18 cellular contexts compared by ENCODE assay signal in the genomic region with DNA sequence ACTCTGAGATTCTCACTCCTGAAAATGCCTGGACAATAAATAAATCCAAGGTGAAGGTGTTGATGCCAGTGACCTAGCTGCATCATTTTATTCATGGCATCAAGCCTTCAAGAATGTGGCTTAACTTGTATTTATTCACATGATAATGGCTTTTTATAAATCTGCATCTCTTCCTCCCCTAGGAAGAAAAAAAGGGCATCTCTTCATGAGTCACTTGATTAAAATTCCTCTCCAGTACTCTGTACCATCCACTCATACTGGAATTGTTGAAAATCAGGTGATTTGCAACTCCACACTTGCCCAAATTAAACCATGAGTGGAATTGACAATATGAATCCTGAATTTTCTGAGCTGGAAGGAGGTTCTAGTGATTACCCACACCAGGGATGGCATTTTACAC. TPM values are rescaled to one million over a fixed set of nuclear protein-coding genes. Genes with fewer than 3 reads are reported as not detected.
DNase-seq lines count a peak whose midpoint lies in the region; ATAC-seq and TF ChIP-seq lines count a peak whose summit lies in the region.
"Had no signal": no experiment of that assay in that cellular context is flagged by ENCODE, and none has a peak within 500 bp of the region (broad histone marks: within the 10 kb centered on the region; RNA-seq: fewer than 3 reads in every experiment).

No MANE protein-coding gene starts in this region.

- H4K20me1 ChIP-seq in PC-3 (ENCODE audit: low read length): no peaks in the 10 kb centered on the region
- no peaks in the 10 kb centered on the region for H4K20me1 ChIP-seq in H9 (ENCODE audit: control insufficient read depth, insufficient read depth, insufficient read length)

- no peak overlapping the region for H4K5ac ChIP-seq in H9 (ENCODE audit: insufficient read length, low read depth, low read length)

- H2AK5ac ChIP-seq in H9 (ENCODE audit: insufficient read length, low read length): no peak overlapping the region

- no peak overlapping the region for H3K4me3 ChIP-seq in PC-3 (ENCODE audit: low read length)
- H3K4me3 ChIP-seq: Peyer's patch had no signal

- no peak overlapping the region for H3K4ac ChIP-seq in H9 (ENCODE audit: low read depth, low read length)

- no peak overlapping the region for H4K91ac ChIP-seq in H9 (ENCODE audit: insufficient read length, low read depth, low read length)

- H3K4me3 Mint-ChIP-seq in brain (peak overlapping the region in 1 of 5 experiments; percentile 63), H9 (no peak overlapping the region)
- H3K4me3 Mint-ChIP-seq: CD8-positive, alpha-beta T cell had no signal

- H3K79me1 ChIP-seq in H9 (ENCODE audit: insufficient read depth, low read depth, low read length, poor library complexity, severe bottlenecking): no peaks in the 10 kb centered on the region

- ATAC-seq in PC-3: no peak
- no peak for ATAC-seq in HG03139 (IDR thresholded peaks at IDR 0.05; ENCODE audit: unreplicated experiment)
- ATAC-seq: CD8-positive, alpha-beta T cell had no signal

- no peaks in the 10 kb centered on the region for H3F3A ChIP-seq in PC-3 (ENCODE audit: low read length, unreplicated experiment)

- no peak overlapping the region for H3K18ac ChIP-seq in H9 (ENCODE audit: insufficient read length, low read depth, low read length)

- H2BK120ac ChIP-seq in H9 (ENCODE audit: low read depth, low read length, poor library complexity, severe bottlenecking): no peak overlapping the region

- H3K4me1 ChIP-seq in PC-3 (ENCODE audit: insufficient read depth, low read length) (no peaks in the 10 kb centered on the region), H9 (ENCODE audit: insufficient read depth, low read length) (peaks cover 4% of the 10 kb centered on the region; the same call in 1 of the 2 replicates)
- H3K4me1 ChIP-seq: Peyer's patch had no signal

- no peaks in the 10 kb centered on the region for H3K36me3 ChIP-seq in PC-3 (ENCODE audit: low read depth, low read length)

- no TSS peak for BruUV-seq in PC-3 (replicated peaks; lab: Mats Ljungman, UMichigan)

- DNase-seq in PC-3: peak; percentile 16
- peak; percentile 36 for DNase-seq in kidney tubule cell (ENCODE audit: low spot score)
- DNase-seq in ureter (ENCODE audit: low spot score): peak; percentile 1
- no peak for DNase-seq in H9
- DNase-seq in NCI-H82 treated with DMSO at 0.1 percent for 48 hours (lab: John Stamatoyannopoulos, UW; ENCODE audit: unreplicated experiment): no peak
- DNase-seq: CD8-positive, alpha-beta T cell; DMS79 treated with DMSO at 0.1 percent for 48 hours; KBM-7; NCI-H1930; NCI-H2171 treated with DMSO at 0.1 percent for 48 hours; NCI-H774; SIG-M5 had no signal

- H3K79me2 ChIP-seq in PC-3 (ENCODE audit: low read length) (no peaks in the 10 kb centered on the region), H9 (ENCODE audit: insufficient read depth, low read length) (no peaks in the 10 kb centered on the region)

- CTCF ChIA-PET in PC-3 (lab: Charles Lee): no interaction called here

- H2BK20ac ChIP-seq in H9 (ENCODE audit: low read depth, low read length, poor library complexity, severe bottlenecking): no peak overlapping the region

- H3K9me3 ChIP-seq in PC-3 (ENCODE audit: low read length) (no peaks in the 10 kb centered on the region), H9 (ENCODE audit: control insufficient read depth, low read depth, low read length) (no peaks in the 10 kb centered on the region)
- H3K9me3 ChIP-seq: Peyer's patch had no signal

- H2AFZ ChIP-seq in PC-3 (ENCODE audit: low read length) (no peak overlapping the region), H9 (ENCODE audit: low read length) (no peak overlapping the region)

- H3K27ac Mint-ChIP-seq in brain: peak overlapping the region in 3 of 5 experiments; percentile 82 to 94 (median 88)
- H3K27ac Mint-ChIP-seq in H9: no peak overlapping the region
- H3K27ac Mint-ChIP-seq: CD8-positive, alpha-beta T cell had no signal

- H4K8ac ChIP-seq in H9 (replicated peaks; ENCODE audit: insufficient read length, low read depth, low read length): no peak overlapping the region

- POLR2A ChIA-PET in PC-3 (lab: Charles Lee; ENCODE audit: unreplicated experiment): no interaction called here

- no peak overlapping the region for H3K27ac ChIP-seq in PC-3 (ENCODE audit: low read length)
- H3K27ac ChIP-seq in H9 (ENCODE audit: insufficient read length, low read depth, low read length): no peak overlapping the region
- H3K27ac ChIP-seq: Peyer's patch had no signal

- no peaks in the 10 kb centered on the region for H3K9me2 ChIP-seq in PC-3 (replicated peaks; ENCODE audit: low read length)

- H3K27me3 Mint-ChIP-seq in brain (peaks cover 75% of the 10 kb centered on the region), H9 (ENCODE audit: low read depth) (peaks cover 4% of the 10 kb centered on the region)

- no peak overlapping the region for H3K14ac ChIP-seq in H9 (ENCODE audit: insufficient read depth, low read length)

- no peak overlapping the region for H2BK15ac ChIP-seq in H9 (ENCODE audit: low read depth, low read length)

- no peaks in the 10 kb centered on the region for H3K27me3 ChIP-seq in PC-3 (ENCODE audit: low read length)
- no peaks in the 10 kb centered on the region for H3K27me3 ChIP-seq in H9 (ENCODE audit: insufficient read depth, low read length)
- H3K27me3 ChIP-seq: Peyer's patch had no signal

- H3K36me3 Mint-ChIP-seq in brain (peaks cover 11% of the 10 kb centered on the region), H9 (ENCODE audit: insufficient read depth in 1 of 3, low read depth in 3 of 3) (no peaks in the 10 kb centered on the region)
- H3K36me3 Mint-ChIP-seq: CD8-positive, alpha-beta T cell had no signal

- TF ChIP-seq CTCF in PC-3 (conservative IDR thresholded peaks at IDR 0.05; ENCODE audit: low read depth, low read length) (no peak), brain (conservative IDR thresholded peaks at IDR 0.05) (no peak), H9 (conservative IDR thresholded peaks at IDR 0.05) (no peak)

- no peak overlapping the region for H3T11ph ChIP-seq in H9 (ENCODE audit: low read length)

- H3K56ac ChIP-seq in H9 (ENCODE audit: insufficient read length, low read depth, low read length): no peak overlapping the region

- H2BK5ac ChIP-seq in H9 (ENCODE audit: insufficient read length, low read length): no peak overlapping the region

- peaks cover 46% of the 10 kb centered on the region for H3K4me1 Mint-ChIP-seq in brain
- peaks cover 12 to 16% of the 10 kb centered on the region in 2 experiments for H3K4me1 Mint-ChIP-seq in H9

- H3K9ac ChIP-seq in PC-3 (ENCODE audit: low read length) (no peak overlapping the region), H9 (ENCODE audit: extremely low read depth, insufficient read length, low read length) (no peak overlapping the region)

- no peak overlapping the region for H2BK12ac ChIP-seq in H9 (ENCODE audit: insufficient read length, low read depth, low read length)

- H3K9me3 Mint-ChIP-seq in brain (peaks cover 0 to 5% (median 5%) of the 10 kb centered on the region in 5 experiments), H9 (no peaks in the 10 kb centered on the region; a peak in 1 of 5 replicates)

- H3K4me2 ChIP-seq in PC-3 (ENCODE audit: low read length): no peak overlapping the region
- no peak overlapping the region for H3K4me2 ChIP-seq in H9 (ENCODE audit: insufficient read depth, insufficient read length, low read length)

- no peaks in the 10 kb centered on the region for H3K23me2 ChIP-seq in H9 (ENCODE audit: insufficient read length, low read depth, low read length, poor library complexity, severe bottlenecking)

- no peak overlapping the region for H3K23ac ChIP-seq in H9 (ENCODE audit: insufficient read length, low read depth, low read length)

- intact Hi-C loops in PC-3 (cut with micrococcal nuclease): no loop called here

RNA-seq across cellular contexts. Expression of gene PTPRE, which starts 30.2 kb away (rescaled TPM):
- 3.1 and 5.0 TPM in 2 replicates for total RNA-seq in PC-3 (2014; rRNA removed)
- polyA plus RNA-seq in brain (ENCODE audit: insufficient read depth, low read depth, low replicate concordance): 3.7 TPM
- 33.0 TPM for total RNA-seq in ureter
- total RNA-seq in H9 (2021): 0.70 and 0.77 TPM in 2 replicates

RNA-seq across cellular contexts. Expression of gene CLRN3, which starts 44.3 kb away (rescaled TPM):
- total RNA-seq in PC-3 (2014; rRNA removed) (not detected in 2 replicates), ureter (not detected), H9 (2021) (not detected in 2 replicates)
- polyA plus RNA-seq in brain (ENCODE audit: insufficient read depth, low read depth, low replicate concordance): not detected
- total RNA-seq: CD8-positive, alpha-beta T cell; NCI-H460 had no signal
- polyA plus RNA-seq: AG04450, BJ had no signal

Comparison
In these comparisons a context has a peak if more than half of its experiments do, and no peak if none do; other contexts are left out.
1. DNase-seq: peak in PC-3 (single experiment), kidney tubule cell (single experiment) and ureter (single experiment); none in H9 (single experiment) and NCI-H82 treated with DMSO at 0.1 percent for 48 hours (single experiment).
2. H3K27ac Mint-ChIP-seq: peak in brain (3 of 5); none in H9 (0 of 3).